Comparison of ENCODE assay signal across 22 cellular contexts in the genomic region with DNA sequence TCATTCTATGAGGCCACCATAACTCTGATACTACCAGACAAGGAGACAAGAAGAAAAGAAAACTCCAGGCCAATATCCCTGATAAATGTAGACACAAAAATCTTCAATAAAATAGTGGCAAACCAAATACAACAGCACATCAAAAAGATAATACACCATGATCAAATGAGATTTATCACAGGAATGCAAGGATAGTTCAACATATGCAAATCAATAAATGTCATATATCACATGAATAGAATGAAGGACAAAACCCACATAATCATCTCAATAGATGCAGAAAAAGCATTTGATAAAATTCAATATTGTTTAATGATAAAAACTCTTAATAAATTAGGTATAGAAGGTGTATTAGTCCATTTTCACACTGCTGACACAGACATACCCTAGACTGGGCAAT.
"Had no signal": no experiment of that assay in that cellular context is flagged by ENCODE, and none has a peak within 500 bp of the region (broad histone marks: within the 10 kb centered on the region; RNA-seq: fewer than 3 reads in every experiment).

No MANE protein-coding gene starts in this region.

- H3K27me3 ChIP-seq: SJCRH30 had no signal

- H3K36me3 ChIP-seq: SJCRH30 had no signal

- H3K9ac ChIP-seq: KMS-11 had no signal

- FAIRE-seq: HepG2 had no signal

- H3K4me3 ChIP-seq: SJCRH30 had no signal

- DNase-seq: IMR-90, Kasumi-1, MM.1S, NCI-H1092 treated with DMSO at 0.1 percent for 48 hours, NCI-H1436, NCI-H187, NCI-H2029, NCI-H2081 treated with DMSO at 0.1 percent for 48 hours, NCI-H2171 treated with DMSO at 0.1 percent for 48 hours, NCI-H226, NCI-H446, NCI-H510A, NCI-H524 treated with DMSO at 0.1 percent for 48 hours, NCI-H69, NCI-H774, PC-3, SHP77, SJCRH30, T-helper 1 cell had no signal

- H3K27ac ChIP-seq: KMS-11, RWPE1, SJCRH30 had no signal

- H3K4me2 ChIP-seq: KMS-11 had no signal
